1 cellular context compared by ENCODE assay signal in genomic region chr11:121904148-121904547, GRCh38.
TF ChIP-seq lines count a peak whose summit lies in the region.

No MANE protein-coding gene starts in this region.

TF ChIP-seq in SK-N-SH treated with all-trans-retinoic acid at 6 μM for 48 hours, 23 proteins besides CTCF, POLR2A, EP300 and RAD21 (continued from another document):
- TF ChIP-seq, protein P1, sequence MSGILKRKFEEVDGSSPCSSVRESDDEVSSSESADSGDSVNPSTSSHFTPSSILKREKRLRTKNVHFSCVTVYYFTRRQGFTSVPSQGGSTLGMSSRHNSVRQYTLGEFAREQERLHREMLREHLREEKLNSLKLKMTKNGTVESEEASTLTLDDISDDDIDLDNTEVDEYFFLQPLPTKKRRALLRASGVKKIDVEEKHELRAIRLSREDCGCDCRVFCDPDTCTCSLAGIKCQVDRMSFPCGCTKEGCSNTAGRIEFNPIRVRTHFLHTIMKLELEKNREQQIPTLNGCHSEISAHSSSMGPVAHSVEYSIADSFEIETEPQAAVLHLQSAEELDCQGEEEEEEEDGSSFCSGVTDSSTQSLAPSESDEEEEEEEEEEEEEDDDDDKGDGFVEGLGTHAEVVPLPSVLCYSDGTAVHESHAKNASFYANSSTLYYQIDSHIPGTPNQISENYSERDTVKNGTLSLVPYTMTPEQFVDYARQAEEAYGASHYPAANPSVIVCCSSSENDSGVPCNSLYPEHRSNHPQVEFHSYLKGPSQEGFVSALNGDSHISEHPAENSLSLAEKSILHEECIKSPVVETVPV (CRISPR knock-in tag; IDR thresholded peaks at IDR 0.05), result no peak
- TF ChIP-seq ZC3H10 (CRISPR knock-in tag; IDR thresholded peaks at IDR 0.05) (no peak), TOX (CRISPR knock-in tag; IDR thresholded peaks at IDR 0.05; ENCODE audit: borderline replicate concordance) (no peak), TSHZ2 (CRISPR knock-in tag; IDR thresholded peaks at IDR 0.05) (no peak), GLIS3 (CRISPR knock-in tag; IDR thresholded peaks at IDR 0.05) (no peak), POU6F1 (CRISPR knock-in tag; IDR thresholded peaks at IDR 0.05; ENCODE audit: borderline replicate concordance, low read depth) (no peak), ZNF70 (CRISPR knock-in tag; IDR thresholded peaks at IDR 0.05) (no peak), ZFP30 (CRISPR knock-in tag; IDR thresholded peaks at IDR 0.05) (no peak), SNAI2 (CRISPR knock-in tag; IDR thresholded peaks at IDR 0.05) (no peak), ZFP3 (CRISPR knock-in tag; IDR thresholded peaks at IDR 0.05) (no peak), RARB (CRISPR knock-in tag; IDR thresholded peaks at IDR 0.05) (no peak)
- TF ChIP-seq, protein P2, sequence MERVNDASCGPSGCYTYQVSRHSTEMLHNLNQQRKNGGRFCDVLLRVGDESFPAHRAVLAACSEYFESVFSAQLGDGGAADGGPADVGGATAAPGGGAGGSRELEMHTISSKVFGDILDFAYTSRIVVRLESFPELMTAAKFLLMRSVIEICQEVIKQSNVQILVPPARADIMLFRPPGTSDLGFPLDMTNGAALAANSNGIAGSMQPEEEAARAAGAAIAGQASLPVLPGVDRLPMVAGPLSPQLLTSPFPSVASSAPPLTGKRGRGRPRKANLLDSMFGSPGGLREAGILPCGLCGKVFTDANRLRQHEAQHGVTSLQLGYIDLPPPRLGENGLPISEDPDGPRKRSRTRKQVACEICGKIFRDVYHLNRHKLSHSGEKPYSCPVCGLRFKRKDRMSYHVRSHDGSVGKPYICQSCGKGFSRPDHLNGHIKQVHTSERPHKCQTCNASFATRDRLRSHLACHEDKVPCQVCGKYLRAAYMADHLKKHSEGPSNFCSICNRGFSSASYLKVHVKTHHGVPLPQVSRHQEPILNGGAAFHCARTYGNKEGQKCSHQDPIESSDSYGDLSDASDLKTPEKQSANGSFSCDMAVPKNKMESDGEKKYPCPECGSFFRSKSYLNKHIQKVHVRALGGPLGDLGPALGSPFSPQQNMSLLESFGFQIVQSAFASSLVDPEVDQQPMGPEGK (CRISPR knock-in tag; IDR thresholded peaks at IDR 0.05; ENCODE audit: borderline replicate concordance), result no peak
- TF ChIP-seq, protein P3, sequence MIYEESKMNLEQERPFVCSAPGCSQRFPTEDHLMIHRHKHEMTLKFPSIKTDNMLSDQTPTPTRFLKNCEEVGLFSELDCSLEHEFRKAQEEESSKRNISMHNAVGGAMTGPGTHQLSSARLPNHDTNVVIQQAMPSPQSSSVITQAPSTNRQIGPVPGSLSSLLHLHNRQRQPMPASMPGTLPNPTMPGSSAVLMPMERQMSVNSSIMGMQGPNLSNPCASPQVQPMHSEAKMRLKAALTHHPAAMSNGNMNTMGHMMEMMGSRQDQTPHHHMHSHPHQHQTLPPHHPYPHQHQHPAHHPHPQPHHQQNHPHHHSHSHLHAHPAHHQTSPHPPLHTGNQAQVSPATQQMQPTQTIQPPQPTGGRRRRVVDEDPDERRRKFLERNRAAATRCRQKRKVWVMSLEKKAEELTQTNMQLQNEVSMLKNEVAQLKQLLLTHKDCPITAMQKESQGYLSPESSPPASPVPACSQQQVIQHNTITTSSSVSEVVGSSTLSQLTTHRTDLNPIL (CRISPR knock-in tag; IDR thresholded peaks at IDR 0.05; ENCODE audit: low read depth), result no peak
TF ChIP-seq in SK-N-SH treated with all-trans-retinoic acid at 6 μM for 48 hours: peak in this region for 0.
